In the genomic region with DNA sequence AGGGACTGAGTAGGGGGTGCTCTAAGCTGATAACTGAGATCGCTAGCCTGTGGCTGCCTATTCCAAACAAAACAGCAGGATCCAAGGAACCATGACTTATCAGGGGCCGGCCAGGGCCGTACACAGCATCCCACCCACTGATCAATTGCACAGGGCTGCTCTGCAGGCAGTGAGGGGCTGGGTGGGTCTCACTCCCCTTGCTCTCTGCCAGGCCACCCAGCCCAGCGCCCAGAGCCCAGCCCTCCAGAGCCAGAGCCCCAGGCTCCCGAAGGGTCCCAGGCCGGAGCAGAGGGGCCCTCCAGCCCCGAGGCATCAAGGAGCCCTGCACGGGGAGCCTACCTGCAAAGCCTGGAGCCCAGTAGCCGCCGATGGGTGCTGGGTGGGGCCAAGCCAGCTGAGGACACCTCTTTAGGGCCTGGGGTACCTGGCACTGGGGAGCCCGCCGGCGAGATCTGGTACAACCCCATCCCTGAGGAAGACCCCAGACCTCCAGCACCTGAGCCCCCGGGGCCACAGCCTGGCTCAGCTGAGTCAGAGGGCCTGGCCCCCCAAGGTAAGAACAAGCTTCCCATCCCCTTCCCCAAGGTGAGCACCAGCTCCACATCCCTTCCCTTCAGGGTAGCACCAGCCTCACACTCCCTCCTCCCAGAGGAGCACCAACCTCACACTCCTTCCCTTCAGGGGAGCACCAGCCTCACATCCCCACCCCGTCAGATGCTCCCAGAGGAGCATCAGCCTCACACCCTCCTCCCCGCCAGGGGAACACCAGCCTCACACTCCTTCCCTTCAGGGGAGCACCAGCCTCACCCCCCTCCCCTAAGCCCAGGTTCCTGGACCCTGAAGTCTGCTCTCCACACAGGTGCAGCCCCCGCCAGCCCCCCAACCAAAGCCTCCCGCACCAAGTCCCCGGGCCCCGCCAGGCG, we compare ENCODE assay signal across 19 cellular contexts. TPM values are rescaled to one million over a fixed set of nuclear protein-coding genes. Genes with fewer than 3 reads are reported as not detected.
DNase-seq lines count a peak whose midpoint lies in the region; ATAC-seq and TF ChIP-seq lines count a peak whose summit lies in the region.
"Had no signal": no experiment of that assay in that cellular context is flagged by ENCODE, and none has a peak within 500 bp of the region (broad histone marks: within the 10 kb centered on the region; RNA-seq: fewer than 3 reads in every experiment).

No MANE protein-coding gene starts in this region.

- H3K27me3 ChIP-seq in heart left ventricle (peaks cover 0 to 11% (median 0%) of the 10 kb centered on the region in 9 donors), ectodermal cell (ENCODE audit: control insufficient read depth, insufficient read depth, low read length, poor library complexity, severe bottlenecking) (no peaks in the 10 kb centered on the region), upper lobe of right lung (no peaks in the 10 kb centered on the region)
- H3K27me3 ChIP-seq: pancreas had no signal

- H3K36me3 ChIP-seq in heart left ventricle (peaks cover 0 to 54% (median 47%) of the 10 kb centered on the region in 9 donors), ectodermal cell (ENCODE audit: control insufficient read depth, insufficient read depth, low read length) (peaks cover 42% of the 10 kb centered on the region), upper lobe of right lung (peaks cover 21% of the 10 kb centered on the region)
- H3K36me3 ChIP-seq: pancreas had no signal

- TF ChIP-seq CTCF in heart left ventricle (IDR thresholded peaks at IDR 0.05), result no peak
- TF ChIP-seq CTCF in nephron progenitor cell (IDR thresholded peaks at IDR 0.05), result no peak
- no peak for TF ChIP-seq CTCF in upper lobe of right lung (IDR thresholded peaks at IDR 0.05)

- H3K4me3 ChIP-seq in heart left ventricle, result peak overlapping the region in 7 of 12 donors; percentile 65 to 98 (median 87)
- peak overlapping the region; percentile 89 for H3K4me3 ChIP-seq in ectodermal cell (ENCODE audit: insufficient read depth, low read depth, low read length)
- no peak overlapping the region for H3K4me3 ChIP-seq in upper lobe of right lung

- WGBS in heart left ventricle, 4 donors, result 85 to 88% (median 87%) methylated on average over 15 to 21 of the region's 21 CpGs
- WGBS in ectodermal cell, 2 experiments, result 93% methylated on average over 21 of the region's 21 CpGs

- no peak overlapping the region for H3K4me3 Mint-ChIP-seq in nephron progenitor cell

- no peak for TF ChIP-seq POLR2A in heart left ventricle (IDR thresholded peaks at IDR 0.05)

- peaks cover 20% of the 10 kb centered on the region for H3K36me3 Mint-ChIP-seq in nephron progenitor cell (ENCODE audit: low read depth)

- H3K27me3 Mint-ChIP-seq in nephron progenitor cell (ENCODE audit: low read depth, poor library complexity), result peaks cover 6% of the 10 kb centered on the region

- peaks cover 0 to 24% (median 9%) of the 10 kb centered on the region in 12 donors for H3K4me1 ChIP-seq in heart left ventricle
- H3K4me1 ChIP-seq in ectodermal cell (ENCODE audit: control insufficient read depth, insufficient read depth, low read length), result no peaks in the 10 kb centered on the region
- H3K4me1 ChIP-seq in upper lobe of right lung, result peaks cover 4% of the 10 kb centered on the region
- H3K4me1 ChIP-seq: pancreas had no signal

- ATAC-seq in heart left ventricle, result no peak
- ATAC-seq in left ventricle myocardium superior, result no peak
- ATAC-seq in upper lobe of right lung, result no peak
- ATAC-seq: left colon had no signal

- no peak for DNase-seq in heart left ventricle
- DNase-seq in left ventricle myocardium superior, result no peak
- DNase-seq in nephron progenitor cell, result no peak
- no peak for DNase-seq in upper lobe of right lung
- no peak for DNase-seq in islet precursor cell
- DNase-seq in stimulated activated CD4-positive, alpha-beta T cell treated with anti-CD3 and anti-CD28 coated beads, Interleukin-15, amount 100 ng/mL, for 24 hours, result no peak
- DNase-seq in NCI-H2171 treated with DMSO at 0.1 percent for 48 hours (lab: John Stamatoyannopoulos, UW), result no peak
- DNase-seq: activated CD4-positive, alpha-beta T cell treated with anti-CD3 and anti-CD28 coated beads, Interleukin-2, amount 50 U/mL, for 48 hours; activated gamma-delta T cell treated with Interleukin-2 at 50 U/mL for 16 hours; DMS79; foreskin melanocyte; left colon; NCI-H187 treated with DMSO at 0.1 percent for 48 hours had no signal

- H3K9me3 Mint-ChIP-seq in nephron progenitor cell, result peaks cover 18% of the 10 kb centered on the region

- peak overlapping the region; percentile 90 for H3K27ac Mint-ChIP-seq in nephron progenitor cell

- H3K9me3 ChIP-seq in heart left ventricle, result peaks cover 0 to 8% (median 2%) of the 10 kb centered on the region in 12 donors
- no peaks in the 10 kb centered on the region for H3K9me3 ChIP-seq in ectodermal cell (ENCODE audit: control insufficient read depth, low read length)
- H3K9me3 ChIP-seq in upper lobe of right lung, result no peaks in the 10 kb centered on the region
- H3K9me3 ChIP-seq: pancreas had no signal

- H3K4me1 Mint-ChIP-seq in nephron progenitor cell, result peaks cover 16% of the 10 kb centered on the region

- intact Hi-C loops in heart left ventricle (cut with DNase I) (loop anchor here in 4 of 10 donors (2.0 to 10.0 kb wide), 3 partner anchors 16 to 156 kb away; a partner anchor contains a TSS), left ventricle myocardium superior (cut with micrococcal nuclease) (no loop called here), upper lobe of right lung (cut with DNase I) (no loop called here)

- H3K27ac ChIP-seq in heart left ventricle (peak overlapping the region in 11 of 12 donors; percentile 88 to 98 (median 95)), ectodermal cell (ENCODE audit: insufficient read depth, low read depth, low read length, poor library complexity, severe bottlenecking) (no peak overlapping the region), upper lobe of right lung (peak overlapping the region; percentile 24)

RNA-seq across cellular contexts. Expression of a gene that starts 1.9 kb away (rescaled TPM):
- total RNA-seq in heart left ventricle (10 to 100 TPM; 11.2 to 29.6 (median 15.8) TPM), left ventricle myocardium superior (15.1 TPM), upper lobe of right lung (25.8 TPM)
- 10 to 100 TPM in 1 of 2 donors, 1 to 10 TPM in 1; 8.0 to 14.5 TPM for polyA plus RNA-seq in heart left ventricle
- polyA plus RNA-seq in ectodermal cell (2013, experiment 1 of 4), result 23.5 TPM
- 24.2 TPM for polyA plus RNA-seq in ectodermal cell (2013, experiment 2 of 4)
- polyA plus RNA-seq in ectodermal cell (2013, experiment 3 of 4), result 25.3 TPM
- 20.6 TPM for polyA plus RNA-seq in ectodermal cell (2013, experiment 4 of 4)

RNA-seq across cellular contexts. Expression of a gene that starts 27.1 kb away (rescaled TPM):
- total RNA-seq in heart left ventricle (not detected), left ventricle myocardium superior (not detected), upper lobe of right lung (not detected)
- polyA plus RNA-seq in heart left ventricle, result not detected
- not detected for polyA plus RNA-seq in ectodermal cell (2013, experiment 1 of 4)
- not detected for polyA plus RNA-seq in ectodermal cell (2013, experiment 2 of 4)
- polyA plus RNA-seq in ectodermal cell (2013, experiment 3 of 4), result not detected
- not detected for polyA plus RNA-seq in ectodermal cell (2013, experiment 4 of 4)
- total RNA-seq: cerebellum; left colon; pancreas; T-helper 2 cell treated with Interferon-gamma antibody and Interleukin-4, amounts not matched to agents 100 ng/mL and 5 ng/mL, for 36 hours; temporal lobe had no signal
- polyA plus RNA-seq: A549, pancreas had no signal

RNA-seq across cellular contexts. Expression of a gene that starts 59.8 kb away (rescaled TPM):
- not detected for total RNA-seq in heart left ventricle
- polyA plus RNA-seq in heart left ventricle, result not detected
- total RNA-seq in left ventricle myocardium superior, result not detected
- polyA plus RNA-seq in ectodermal cell (2013, experiment 1 of 4), result not detected
- not detected for polyA plus RNA-seq in ectodermal cell (2013, experiment 2 of 4)
- not detected for polyA plus RNA-seq in ectodermal cell (2013, experiment 3 of 4)
- polyA plus RNA-seq in ectodermal cell (2013, experiment 4 of 4), result not detected
- not detected for total RNA-seq in upper lobe of right lung
- total RNA-seq: cerebellum; left colon; T-helper 2 cell treated with Interferon-gamma antibody and Interleukin-4, amounts not matched to agents 100 ng/mL and 5 ng/mL, for 36 hours; temporal lobe had no signal
- polyA plus RNA-seq: A549 had no signal
